In the genomic region with DNA sequence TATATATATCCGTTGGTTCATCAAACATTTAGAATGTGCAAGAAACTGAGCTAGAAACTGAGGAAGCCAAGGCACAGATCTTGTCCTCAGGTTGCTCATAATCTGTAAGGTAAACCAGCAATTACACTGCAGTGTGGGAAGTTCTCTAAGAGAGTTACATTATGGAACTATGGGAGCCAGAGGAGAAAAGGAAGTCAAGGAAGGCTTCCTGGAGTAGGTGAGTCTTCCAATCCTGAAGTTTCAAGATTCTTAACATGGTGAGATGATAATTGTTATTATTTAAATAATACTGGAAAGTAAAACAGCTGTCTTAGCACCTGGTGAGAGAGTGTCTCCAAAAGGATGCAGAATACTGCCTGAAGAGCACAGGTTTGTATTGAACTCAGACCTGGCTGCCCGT, we compare ENCODE assay signal across 10 cellular contexts. TPM values are rescaled to one million over a fixed set of nuclear protein-coding genes. Genes with fewer than 3 reads are reported as not detected.
"Had no signal": no experiment of that assay in that cellular context is flagged by ENCODE, and none has a peak within 500 bp of the region (broad histone marks: within the 10 kb centered on the region; RNA-seq: fewer than 3 reads in every experiment).

No MANE protein-coding gene starts in this region.

- DNase-seq: IMR-90, KBM-7, KG1 had no signal

- H3K27ac ChIP-seq: HL-60 had no signal

- FAIRE-seq: HepG2, HTR-8/SVneo had no signal

- ATAC-seq: HepG2 had no signal

- H3K9me3 Mint-ChIP-seq: IgD-negative memory B cell had no signal

- H3K9ac ChIP-seq: KMS-11 had no signal

- H3K36me3 Mint-ChIP-seq: IgD-negative memory B cell had no signal

- H3K27ac Mint-ChIP-seq: IgD-negative memory B cell had no signal

RNA-seq across cellular contexts. Expression of gene PDE6A, which starts 44.2 kb away (rescaled TPM):
- total RNA-seq: HepG2, HT-29, HT1080, IMR-90 had no signal
- polyA plus RNA-seq: IMR-90 had no signal
